Comparison of ENCODE assay signal across 1 cellular context in the genomic region with DNA sequence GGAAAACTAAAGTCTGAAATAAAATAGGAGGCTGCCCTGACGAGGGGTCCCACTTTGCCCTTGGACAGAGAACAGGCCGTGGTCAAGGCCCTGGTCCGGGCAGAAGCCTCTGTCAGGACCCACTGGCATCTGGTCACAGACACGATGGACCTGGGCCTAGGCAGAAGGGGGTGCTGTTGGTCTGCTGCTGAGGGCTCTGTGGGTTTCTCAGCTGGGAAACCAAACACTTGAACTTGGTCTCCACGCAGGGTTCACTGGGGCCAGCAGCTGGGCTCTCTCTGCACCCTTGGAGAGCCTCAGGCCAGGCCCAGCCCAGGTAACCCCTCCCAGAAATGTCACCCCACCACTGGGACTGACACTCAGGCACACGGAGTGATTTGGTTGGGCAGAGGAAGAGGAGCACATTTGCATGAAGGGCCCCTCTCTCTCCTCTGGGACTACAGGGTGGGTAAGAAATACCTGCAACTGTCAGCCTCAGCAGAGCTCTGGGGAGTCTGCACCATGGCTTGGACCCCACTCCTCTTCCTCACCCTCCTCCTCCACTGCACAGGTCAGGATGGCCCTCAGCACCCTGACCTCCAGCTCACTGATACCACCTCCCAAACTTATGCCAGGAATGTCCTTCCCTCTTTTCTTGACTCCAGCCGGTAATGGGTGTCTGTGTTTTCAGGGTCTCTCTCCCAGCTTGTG.
TF ChIP-seq lines count a peak whose summit lies in the region.

No MANE protein-coding gene starts in this region.

TF ChIP-seq in K562, 482 proteins besides CTCF, POLR2A, EP300 and RAD21 (continues in another document):
- TF ChIP-seq USF1 (CRISPR knock-in tag; IDR thresholded peaks at IDR 0.05) (peak; percentile 47; the same call in 1 of the 2 replicates), ZNF282 (CRISPR knock-in tag; IDR thresholded peaks at IDR 0.05) (peak; percentile 86; the same call in 1 of the 2 replicates), ZNF445 (CRISPR knock-in tag; IDR thresholded peaks at IDR 0.05; ENCODE audit: low read depth) (no peak), HMGXB4 (CRISPR knock-in tag; IDR thresholded peaks at IDR 0.05) (no peak; the same call in 1 of the 2 replicates), MAZ (CRISPR knock-in tag; conservative IDR thresholded peaks at IDR 0.05 in 1 of 2, IDR thresholded peaks at IDR 0.05 in 1 of 2) (peak in 1 of 2 experiments; percentile 62; a peak in 1 of 4 replicates), SLC30A9 (CRISPR knock-in tag; IDR thresholded peaks at IDR 0.05) (no peak), NR2C2 (CRISPR knock-in tag; IDR thresholded peaks at IDR 0.05) (peak; percentile 46; the same call in 1 of the 2 replicates), NR2C2 (tag; IDR thresholded peaks at IDR 0.05) (no peak), GABPB1 (CRISPR knock-in tag; IDR thresholded peaks at IDR 0.05) (peak; percentile 62; the same call in 1 of the 2 replicates), CBFB (CRISPR knock-in tag; IDR thresholded peaks at IDR 0.05) (peak; percentile 93), ZNF431 (CRISPR knock-in tag; IDR thresholded peaks at IDR 0.05) (no peak), BRCA1 (IDR thresholded peaks at IDR 0.05) (no peak), BRCA1 (CRISPR knock-in tag; IDR thresholded peaks at IDR 0.05) (peak; percentile 94; the same call in 1 of the 2 replicates), TEAD4 (IDR thresholded peaks at IDR 0.05; ENCODE audit: low read length) (no peak), TEAD4 (CRISPR knock-in tag; IDR thresholded peaks at IDR 0.05; ENCODE audit: borderline replicate concordance) (no peak), PKNOX1 (IDR thresholded peaks at IDR 0.05) (no peak), MLX (CRISPR knock-in tag; conservative IDR thresholded peaks at IDR 0.05) (peak in 1 of 2 experiments; percentile 74; a peak in 2 of 4 replicates), ZNF408 (CRISPR knock-in tag; IDR thresholded peaks at IDR 0.05; ENCODE audit: low read depth) (no peak), PML (IDR thresholded peaks at IDR 0.05; ENCODE audit: low read length) (no peak), ATF2 (CRISPR knock-in tag; IDR thresholded peaks at IDR 0.05) (no peak; the same call in 1 of the 2 replicates), ZBTB7A (IDR thresholded peaks at IDR 0.05; ENCODE audit: borderline replicate concordance, control insufficient read depth, low read depth, low read length) (peak; percentile 55; the same call in 1 of the 2 replicates), STAG1 (CRISPR knock-in tag; IDR thresholded peaks at IDR 0.05; ENCODE audit: borderline replicate concordance) (peak; percentile 52; the same call in 1 of the 2 replicates), CXXC5 (CRISPR knock-in tag; IDR thresholded peaks at IDR 0.05) (no peak), HNRNPK (IDR thresholded peaks at IDR 0.05; ENCODE audit: low read depth, low read length, poor library complexity, severe bottlenecking) (no peak), NR4A1 (CRISPR knock-in tag; IDR thresholded peaks at IDR 0.05) (no peak), NR4A1 (tag; IDR thresholded peaks at IDR 0.05) (no peak), MTA3 (IDR thresholded peaks at IDR 0.05; ENCODE audit: borderline replicate concordance) (no peak), ZNF717 (CRISPR knock-in tag; IDR thresholded peaks at IDR 0.05) (0 out of 2 replicates have a peak, but pooled peaks have one; percentile 73), FOXA3 (CRISPR knock-in tag; conservative IDR thresholded peaks at IDR 0.05 in 1 of 2, IDR thresholded peaks at IDR 0.05 in 1 of 2) (0 out of 4 replicates have a peak, but pooled peaks of 1 of the 2 experiments have one; percentile 13), CREB1 (IDR thresholded peaks at IDR 0.05) (no peak; the same call in 1 of the 2 replicates), CREB1 (CRISPR knock-in tag; IDR thresholded peaks at IDR 0.05) (peak; percentile 40; the same call in 1 of the 2 replicates), ZFP36 (IDR thresholded peaks at IDR 0.05; ENCODE audit: low read depth, low read length, partially characterized antibody) (no peak)
- TF ChIP-seq, protein P1, sequence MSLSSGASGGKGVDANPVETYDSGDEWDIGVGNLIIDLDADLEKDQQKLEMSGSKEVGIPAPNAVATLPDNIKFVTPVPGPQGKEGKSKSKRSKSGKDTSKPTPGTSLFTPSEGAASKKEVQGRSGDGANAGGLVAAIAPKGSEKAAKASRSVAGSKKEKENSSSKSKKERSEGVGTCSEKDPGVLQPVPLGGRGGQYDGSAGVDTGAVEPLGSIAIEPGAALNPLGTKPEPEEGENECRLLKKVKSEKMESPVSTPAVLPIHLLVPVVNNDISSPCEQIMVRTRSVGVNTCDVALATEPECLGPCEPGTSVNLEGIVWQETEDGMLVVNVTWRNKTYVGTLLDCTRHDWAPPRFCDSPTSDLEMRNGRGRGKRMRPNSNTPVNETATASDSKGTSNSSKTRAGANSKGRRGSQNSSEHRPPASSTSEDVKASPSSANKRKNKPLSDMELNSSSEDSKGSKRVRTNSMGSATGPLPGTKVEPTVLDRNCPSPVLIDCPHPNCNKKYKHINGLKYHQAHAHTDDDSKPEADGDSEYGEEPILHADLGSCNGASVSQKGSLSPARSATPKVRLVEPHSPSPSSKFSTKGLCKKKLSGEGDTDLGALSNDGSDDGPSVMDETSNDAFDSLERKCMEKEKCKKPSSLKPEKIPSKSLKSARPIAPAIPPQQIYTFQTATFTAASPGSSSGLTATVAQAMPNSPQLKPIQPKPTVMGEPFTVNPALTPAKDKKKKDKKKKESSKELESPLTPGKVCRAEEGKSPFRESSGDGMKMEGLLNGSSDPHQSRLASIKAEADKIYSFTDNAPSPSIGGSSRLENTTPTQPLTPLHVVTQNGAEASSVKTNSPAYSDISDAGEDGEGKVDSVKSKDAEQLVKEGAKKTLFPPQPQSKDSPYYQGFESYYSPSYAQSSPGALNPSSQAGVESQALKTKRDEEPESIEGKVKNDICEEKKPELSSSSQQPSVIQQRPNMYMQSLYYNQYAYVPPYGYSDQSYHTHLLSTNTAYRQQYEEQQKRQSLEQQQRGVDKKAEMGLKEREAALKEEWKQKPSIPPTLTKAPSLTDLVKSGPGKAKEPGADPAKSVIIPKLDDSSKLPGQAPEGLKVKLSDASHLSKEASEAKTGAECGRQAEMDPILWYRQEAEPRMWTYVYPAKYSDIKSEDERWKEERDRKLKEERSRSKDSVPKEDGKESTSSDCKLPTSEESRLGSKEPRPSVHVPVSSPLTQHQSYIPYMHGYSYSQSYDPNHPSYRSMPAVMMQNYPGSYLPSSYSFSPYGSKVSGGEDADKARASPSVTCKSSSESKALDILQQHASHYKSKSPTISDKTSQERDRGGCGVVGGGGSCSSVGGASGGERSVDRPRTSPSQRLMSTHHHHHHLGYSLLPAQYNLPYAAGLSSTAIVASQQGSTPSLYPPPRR (CRISPR knock-in tag; IDR thresholded peaks at IDR 0.05; ENCODE audit: borderline replicate concordance) = 0 out of 2 replicates have a peak, but pooled peaks have one; percentile 14
- TF ChIP-seq, protein P2, sequence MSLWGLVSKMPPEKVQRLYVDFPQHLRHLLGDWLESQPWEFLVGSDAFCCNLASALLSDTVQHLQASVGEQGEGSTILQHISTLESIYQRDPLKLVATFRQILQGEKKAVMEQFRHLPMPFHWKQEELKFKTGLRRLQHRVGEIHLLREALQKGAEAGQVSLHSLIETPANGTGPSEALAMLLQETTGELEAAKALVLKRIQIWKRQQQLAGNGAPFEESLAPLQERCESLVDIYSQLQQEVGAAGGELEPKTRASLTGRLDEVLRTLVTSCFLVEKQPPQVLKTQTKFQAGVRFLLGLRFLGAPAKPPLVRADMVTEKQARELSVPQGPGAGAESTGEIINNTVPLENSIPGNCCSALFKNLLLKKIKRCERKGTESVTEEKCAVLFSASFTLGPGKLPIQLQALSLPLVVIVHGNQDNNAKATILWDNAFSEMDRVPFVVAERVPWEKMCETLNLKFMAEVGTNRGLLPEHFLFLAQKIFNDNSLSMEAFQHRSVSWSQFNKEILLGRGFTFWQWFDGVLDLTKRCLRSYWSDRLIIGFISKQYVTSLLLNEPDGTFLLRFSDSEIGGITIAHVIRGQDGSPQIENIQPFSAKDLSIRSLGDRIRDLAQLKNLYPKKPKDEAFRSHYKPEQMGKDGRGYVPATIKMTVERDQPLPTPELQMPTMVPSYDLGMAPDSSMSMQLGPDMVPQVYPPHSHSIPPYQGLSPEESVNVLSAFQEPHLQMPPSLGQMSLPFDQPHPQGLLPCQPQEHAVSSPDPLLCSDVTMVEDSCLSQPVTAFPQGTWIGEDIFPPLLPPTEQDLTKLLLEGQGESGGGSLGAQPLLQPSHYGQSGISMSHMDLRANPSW (CRISPR knock-in tag; IDR thresholded peaks at IDR 0.05) = peak; percentile 80; the same call in 1 of the 2 replicates
- TF ChIP-seq, protein P3, sequence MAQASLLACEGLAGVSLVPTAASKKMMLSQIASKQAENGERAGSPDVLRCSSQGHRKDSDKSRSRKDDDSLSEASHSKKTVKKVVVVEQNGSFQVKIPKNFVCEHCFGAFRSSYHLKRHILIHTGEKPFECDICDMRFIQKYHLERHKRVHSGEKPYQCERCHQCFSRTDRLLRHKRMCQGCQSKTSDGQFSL (CRISPR knock-in tag; IDR thresholded peaks at IDR 0.05) = peak; percentile 66; the same call in 1 of the 2 replicates
- TF ChIP-seq, protein P3 (tag; IDR thresholded peaks at IDR 0.05) = no peak
- TF ChIP-seq, protein P4, sequence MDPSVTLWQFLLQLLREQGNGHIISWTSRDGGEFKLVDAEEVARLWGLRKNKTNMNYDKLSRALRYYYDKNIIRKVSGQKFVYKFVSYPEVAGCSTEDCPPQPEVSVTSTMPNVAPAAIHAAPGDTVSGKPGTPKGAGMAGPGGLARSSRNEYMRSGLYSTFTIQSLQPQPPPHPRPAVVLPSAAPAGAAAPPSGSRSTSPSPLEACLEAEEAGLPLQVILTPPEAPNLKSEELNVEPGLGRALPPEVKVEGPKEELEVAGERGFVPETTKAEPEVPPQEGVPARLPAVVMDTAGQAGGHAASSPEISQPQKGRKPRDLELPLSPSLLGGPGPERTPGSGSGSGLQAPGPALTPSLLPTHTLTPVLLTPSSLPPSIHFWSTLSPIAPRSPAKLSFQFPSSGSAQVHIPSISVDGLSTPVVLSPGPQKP (CRISPR knock-in tag; IDR thresholded peaks at IDR 0.05) = peak; percentile 65; the same call in 1 of the 2 replicates
- TF ChIP-seq, protein P5, sequence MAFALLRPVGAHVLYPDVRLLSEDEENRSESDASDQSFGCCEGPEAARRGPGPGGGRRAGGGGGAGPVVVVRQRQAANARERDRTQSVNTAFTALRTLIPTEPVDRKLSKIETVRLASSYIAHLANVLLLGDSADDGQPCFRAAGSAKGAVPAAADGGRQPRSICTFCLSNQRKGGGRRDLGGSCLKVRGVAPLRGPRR (CRISPR knock-in tag; IDR thresholded peaks at IDR 0.05) = no peak
- TF ChIP-seq, protein P6, sequence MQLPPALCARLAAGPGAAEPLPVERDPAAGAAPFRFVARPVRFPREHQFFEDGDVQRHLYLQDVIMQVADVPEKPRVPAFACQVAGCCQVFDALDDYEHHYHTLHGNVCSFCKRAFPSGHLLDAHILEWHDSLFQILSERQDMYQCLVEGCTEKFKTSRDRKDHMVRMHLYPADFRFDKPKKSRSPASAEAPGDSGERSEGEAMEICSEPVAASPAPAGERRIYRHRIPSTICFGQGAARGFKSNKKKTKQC (CRISPR knock-in tag; IDR thresholded peaks at IDR 0.05) = peak; percentile 65
